Comparison of ENCODE assay signal across 7 cellular contexts in the genomic region with DNA sequence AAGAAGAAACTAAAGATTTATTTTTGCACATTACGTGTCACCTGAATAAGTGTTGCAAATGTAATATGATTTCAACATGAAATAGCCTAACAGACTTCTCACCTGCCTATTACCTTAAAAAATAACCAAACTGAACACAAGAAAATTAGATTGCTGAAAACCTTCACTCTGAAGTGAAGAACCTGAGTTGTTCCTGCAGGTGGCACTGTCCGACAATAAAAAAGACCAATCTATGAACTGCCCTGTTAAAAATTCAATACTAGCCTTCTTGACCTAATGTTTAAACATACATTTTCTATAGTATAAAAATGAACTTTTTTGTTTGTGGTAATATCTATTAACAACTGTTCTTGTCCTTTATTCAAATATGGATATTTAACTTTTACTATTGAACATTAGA.
A peak's percentile ranks its signal among the peaks of the same experiment; 100 is the strongest.
DNase-seq lines count a peak whose midpoint lies in the region; ATAC-seq lines count a peak whose summit lies in the region.

No MANE protein-coding gene starts in this region.

- intact Hi-C loops in head of caudate nucleus (cut with DNase I): no loop called here

- no peaks in the 10 kb centered on the region for H3K4me1 Mint-ChIP-seq in activated CD4-positive, alpha-beta memory T cell treated with anti-CD3 and anti-CD28 coated beads, Interleukin-2, amount 10 ng/mL, durations not matched to agents 7 days and 5 days

- no peak overlapping the region for H3K27ac Mint-ChIP-seq in activated CD4-positive, alpha-beta memory T cell treated with anti-CD3 and anti-CD28 coated beads, Interleukin-2, amount 10 ng/mL, durations not matched to agents 7 days and 5 days

- peak; percentile 45 for ATAC-seq in GM19463 (IDR thresholded peaks at IDR 0.05; ENCODE audit: unreplicated experiment)
- ATAC-seq in HG03565 (IDR thresholded peaks at IDR 0.05; ENCODE audit: unreplicated experiment): no peak

- no peaks in the 10 kb centered on the region for H3K36me3 Mint-ChIP-seq in activated CD4-positive, alpha-beta memory T cell treated with anti-CD3 and anti-CD28 coated beads, Interleukin-2, amount 10 ng/mL, durations not matched to agents 7 days and 5 days (ENCODE audit: low read depth)

- H3K4me3 Mint-ChIP-seq in activated CD4-positive, alpha-beta memory T cell treated with anti-CD3 and anti-CD28 coated beads, Interleukin-2, amount 10 ng/mL, durations not matched to agents 7 days and 5 days: no peak overlapping the region

- H3K9me3 Mint-ChIP-seq in activated CD4-positive, alpha-beta memory T cell treated with anti-CD3 and anti-CD28 coated beads, Interleukin-2, amount 10 ng/mL, durations not matched to agents 7 days and 5 days: no peaks in the 10 kb centered on the region

- H3K27me3 Mint-ChIP-seq in activated CD4-positive, alpha-beta memory T cell treated with anti-CD3 and anti-CD28 coated beads, Interleukin-2, amount 10 ng/mL, durations not matched to agents 7 days and 5 days: no peaks in the 10 kb centered on the region

- POLR2A ChIA-PET in activated CD4-positive, alpha-beta memory T cell treated with anti-CD3 and anti-CD28 coated beads, Interleukin-2, amount 10 ng/mL, durations not matched to agents 7 days and 5 days (lab: Charles Lee): no interaction called here

- CTCF ChIA-PET in activated CD4-positive, alpha-beta memory T cell treated with anti-CD3 and anti-CD28 coated beads, Interleukin-2, amount 10 ng/mL, durations not matched to agents 7 days and 5 days (lab: Charles Lee): interaction anchor here (1.3 kb wide), 1 partner anchor 743 kb away, joined by 4 read pairs; no protein-coding TSS in a partner anchor

- DNase-seq in DMS53 (lab: John Stamatoyannopoulos, UW): peak; percentile 49
- DNase-seq in NCI-H187 treated with DMSO at 0.1 percent for 48 hours (lab: John Stamatoyannopoulos, UW): peak; percentile 41
- DNase-seq in activated CD4-positive, alpha-beta memory T cell treated with anti-CD3 and anti-CD28 coated beads, Interleukin-2, amount 10 ng/mL, durations not matched to agents 7 days and 5 days: peak; percentile 15
- DNase-seq in head of caudate nucleus: peak in 24 of 42 donors; percentile 11 to 60 (median 32)
- DNase-seq in stimulated activated CD4-positive, alpha-beta T cell treated with anti-CD3 and anti-CD28 coated beads, Interleukin-4, amount 100 ng/mL, for 48 hours (ENCODE audit: low read depth in 2 of 2): peak; percentile 0 to 1
